In genomic region chr1:155003766-155004351, GRCh38 we compare ENCODE assay signal across 8 cellular contexts.
DNase-seq lines count a peak whose midpoint lies in the region; ATAC-seq and TF ChIP-seq lines count a peak whose summit lies in the region.

No MANE protein-coding gene starts in this region.

- no peak for ATAC-seq in GM21526 (IDR thresholded peaks at IDR 0.05; ENCODE audit: low FRiP score, unreplicated experiment)

- no peaks in the 10 kb centered on the region for H3K27me3 ChIP-seq in iPS-18a (ENCODE audit: control insufficient read depth, insufficient read depth, low read length)

- H3K27ac ChIP-seq in iPS-18a (ENCODE audit: low read length): peak overlapping the region; percentile 24

- H3K36me3 ChIP-seq in iPS-18a (ENCODE audit: control insufficient read depth, low read depth, low read length): no peaks in the 10 kb centered on the region

- no peaks in the 10 kb centered on the region for H3K9me3 ChIP-seq in iPS-18a (ENCODE audit: control insufficient read depth, low read depth, low read length)

- H3K4me3 ChIP-seq in GM12864 (ENCODE audit: low read depth, low read length) (peak overlapping the region; percentile 91), astrocyte of the spinal cord (ENCODE audit: low read depth, low read length) (peak overlapping the region; percentile 61), iPS-18a (ENCODE audit: low read length) (peak overlapping the region; percentile 84), retinal pigment epithelial cell (ENCODE audit: low read length) (peak overlapping the region; percentile 90)

- TF ChIP-seq CTCF in GM12864 (IDR thresholded peaks at IDR 0.05; ENCODE audit: low read depth, low read length, missing control alignments) (no peak), astrocyte of the spinal cord (IDR thresholded peaks at IDR 0.05; ENCODE audit: low read depth, low read length) (no peak), retinal pigment epithelial cell (conservative IDR thresholded peaks at IDR 0.05; ENCODE audit: low read depth, low read length) (no peak)

- H3K9ac ChIP-seq in iPS-18a (ENCODE audit: low read length): peak overlapping the region; percentile 65

- DNase-seq in GM12864 (ENCODE audit: low read depth) (no peak), NCI-H2196 (lab: John Stamatoyannopoulos, UW; ENCODE audit: unreplicated experiment) (peak; percentile 67), astrocyte of the spinal cord (ENCODE audit: low read depth, low spot score) (peak; percentile 35), retinal pigment epithelial cell (ENCODE audit: low read depth) (no peak), cerebellar cortex (ENCODE audit: low spot score) (no peak), SKM-1 (lab: John Stamatoyannopoulos, UW; ENCODE audit: unreplicated experiment) (no peak)

- in situ Hi-C loops in astrocyte of the spinal cord (cut with HindIII; ENCODE audit: low sequenced_read_pairs): no loop called here

- H3K4me1 ChIP-seq in iPS-18a (ENCODE audit: control insufficient read depth, low read depth, low read length): peaks cover 22% of the 10 kb centered on the region

Comparison
In these comparisons a context has a peak if more than half of its experiments do, and no peak if none do; other contexts are left out.
1. DNase-seq: peak in NCI-H2196 (single experiment) and astrocyte of the spinal cord (single experiment); none in GM12864 (single experiment), retinal pigment epithelial cell (single experiment), cerebellar cortex (single experiment) and SKM-1 (single experiment).
2. Peak in every context shown above with its lines, with median percentiles within 50 percentile points of each other: H3K4me3 ChIP-seq.